8 cellular contexts compared by ENCODE assay signal in the genomic region with DNA sequence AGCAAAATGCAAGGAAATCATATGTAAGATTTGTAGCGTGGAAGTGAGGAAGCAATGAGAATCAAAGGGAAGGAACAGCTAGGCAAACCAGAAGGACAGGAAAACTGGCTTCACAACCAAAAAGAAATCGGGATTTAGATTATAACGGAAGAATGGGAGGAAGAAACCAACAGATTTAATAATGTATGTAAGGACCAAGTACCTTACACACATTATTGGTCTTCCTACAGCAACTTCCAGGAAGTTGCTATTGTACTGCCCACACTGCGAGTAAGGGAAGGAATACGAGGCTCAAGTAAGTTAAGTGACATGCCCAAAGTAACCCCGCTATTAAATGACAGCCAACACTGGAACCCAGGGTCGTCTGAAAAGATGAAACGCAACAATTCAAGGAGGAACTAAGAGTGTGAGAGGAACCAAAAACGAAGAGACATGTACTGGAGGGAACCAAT. TPM values are rescaled to one million over a fixed set of nuclear protein-coding genes. Genes with fewer than 3 reads are reported as not detected.
DNase-seq lines count a peak whose midpoint lies in the region; ATAC-seq and TF ChIP-seq lines count a peak whose summit lies in the region.

No MANE protein-coding gene starts in this region.

- DNase-seq in BJ (ENCODE audit: low read depth) (no peak), breast epithelium (ENCODE audit: low spot score in 2 of 2) (no peak), SW 1271 (lab: John Stamatoyannopoulos, UW) (no peak), GM13976 (ENCODE audit: low spot score) (no peak)

- intact Hi-C loops in breast epithelium (cut with DNase I; ENCODE audit: low total_unique reads), result no loop called here

- H3K27me3 ChIP-seq in BJ (ENCODE audit: control insufficient read depth, insufficient read depth, low read length) (no peaks in the 10 kb centered on the region), breast epithelium (no peaks in the 10 kb centered on the region), muscle layer of duodenum (ENCODE audit: low read depth, low read length) (no peaks in the 10 kb centered on the region)

- TF ChIP-seq POLR2A in breast epithelium (IDR thresholded peaks at IDR 0.05), result no peak

- H3K4me1 ChIP-seq in breast epithelium (peaks cover 3 to 9% of the 10 kb centered on the region in 2 donors), muscle layer of duodenum (ENCODE audit: control insufficient read depth in 1 of 2, insufficient read depth in 2 of 2, low read length in 2 of 2) (peaks cover 5 to 18% of the 10 kb centered on the region in 2 donors)

- CTCF ChIA-PET in BJ (lab: Yijun Ruan, JAX), result interaction anchor here (0.9 kb wide), 1 partner anchor 180 kb away, joined by 3 read pairs; no protein-coding TSS in a partner anchor

- H3K4me3 ChIP-seq in BJ (ENCODE audit: low read depth, low read length) (peak overlapping the region; percentile 89), breast epithelium (peak overlapping the region; percentile 61 to 88 (median 81)), muscle layer of duodenum (ENCODE audit: low read depth in 1 of 2, low read length in 2 of 2) (peak overlapping the region; percentile 72 to 85)

- ATAC-seq in HG03108 (IDR thresholded peaks at IDR 0.05; ENCODE audit: unreplicated experiment) (peak; percentile 15), HG03025 (IDR thresholded peaks at IDR 0.05; ENCODE audit: low FRiP score, unreplicated experiment) (no peak), GM18868 (IDR thresholded peaks at IDR 0.05; ENCODE audit: unreplicated experiment) (no peak)

- H3K27ac ChIP-seq in breast epithelium (peak overlapping the region; percentile 99), muscle layer of duodenum (ENCODE audit: low read length) (peak overlapping the region; percentile 90)

- no peaks in the 10 kb centered on the region for H3K9me3 ChIP-seq in breast epithelium
- no peaks in the 10 kb centered on the region for H3K9me3 ChIP-seq in muscle layer of duodenum (ENCODE audit: control insufficient read depth in 1 of 2, low read length in 2 of 2)

- POLR2A ChIA-PET in BJ (lab: Charles Lee), result no interaction called here

- TF ChIP-seq CTCF in BJ (IDR thresholded peaks at IDR 0.05; ENCODE audit: insufficient read depth, low read depth, low read length), result no peak
- no peak for TF ChIP-seq CTCF in breast epithelium (IDR thresholded peaks at IDR 0.05)
- no peak for TF ChIP-seq CTCF in GM13976 (IDR thresholded peaks at IDR 0.05; ENCODE audit: borderline replicate concordance, control extremely low read depth, extremely low read depth, insufficient read depth, missing control alignments)

- H3K36me3 ChIP-seq in BJ (ENCODE audit: control insufficient read depth, insufficient read depth, low read length) (peaks cover 11% of the 10 kb centered on the region), breast epithelium (no peaks in the 10 kb centered on the region), muscle layer of duodenum (ENCODE audit: control insufficient read depth in 1 of 2, insufficient read depth in 2 of 2, low read length in 2 of 2) (peaks cover 15 to 28% of the 10 kb centered on the region in 2 donors)

- in situ Hi-C loops in GM13976 (cut with MboI; ENCODE audit: low sequenced_read_pairs, unreplicated experiment), result no loop called here

RNA-seq across cellular contexts. Expression of a gene that starts 0.5 kb away (rescaled TPM):
- polyA plus RNA-seq in BJ (2011; rRNA removed), result 139 and 192 TPM in 2 replicates
- 37.2 and 72.0 TPM in 2 replicates for polyA minus RNA-seq in BJ (2011; rRNA and poly(A)+ RNA removed)
- 10 to 100 TPM; 52.3 to 71.1 (median 58.1) TPM for total RNA-seq in breast epithelium

RNA-seq across cellular contexts. Expression of a gene that starts 25.9 kb away (rescaled TPM):
- 1.6 and 3.2 TPM in 2 replicates for polyA plus RNA-seq in BJ (2011; rRNA removed)
- 2.7 and 3.0 TPM in 2 replicates for polyA minus RNA-seq in BJ (2011; rRNA and poly(A)+ RNA removed)
- 1 to 10 TPM; 4.9 to 9.9 (median 6.1) TPM for total RNA-seq in breast epithelium

RNA-seq across cellular contexts. Expression of a gene that starts 48.0 kb away (rescaled TPM):
- polyA plus RNA-seq in BJ (2011; rRNA removed), result 420 and 505 TPM in 2 replicates
- polyA minus RNA-seq in BJ (2011; rRNA and poly(A)+ RNA removed), result 212 and 368 TPM in 2 replicates
- total RNA-seq in breast epithelium, result 100 to 1,000 TPM; 291 to 419 (median 301) TPM
